ENCODE assay signal across 19 cellular contexts in genomic region chr16:26261621-26262020, GRCh38.
"Had no signal": no experiment of that assay in that cellular context is flagged by ENCODE, and none has a peak within 500 bp of the region (broad histone marks: within the 10 kb centered on the region; RNA-seq: fewer than 3 reads in every experiment).

No MANE protein-coding gene starts in this region.

- DNase-seq: occipital lobe; ovary; posterior cingulate gyrus; psoas muscle; right cardiac atrium; right lobe of liver; sigmoid colon; small intestine; stimulated activated CD4-positive, alpha-beta T cell treated with anti-CD3 and anti-CD28 coated beads, Interleukin-15, amount 100 ng/mL, for 24 hours; stimulated activated CD4-positive, alpha-beta T cell treated with anti-CD3 and anti-CD28 coated beads, Interleukin-2, amount 100 ng/mL, for 24 hours; stimulated activated CD4-positive, alpha-beta T cell treated with anti-CD3 and anti-CD28 coated beads, Interleukin-2, amount 100 ng/mL, for 48 hours; stimulated activated CD4-positive, alpha-beta T cell treated with anti-CD3 and anti-CD28 coated beads, Interleukin-4, amount 100 ng/mL, for 24 hours; stimulated activated naive B cell treated with anti-CD40 and anti-IgM and Interleukin-4, amounts not matched to agents 10 μg/mL and 1 μg/mL and 100 μg/mL, for 72 hours; stimulated activated naive CD4-positive, alpha-beta T cell treated with Interleukin-2 at 50 U/mL for 16 hours; stomach; thyroid gland; trophoblast cell; upper lobe of left lung had no signal

- ATAC-seq: psoas muscle; right cardiac atrium; right lobe of liver; stimulated activated effector memory CD8-positive, alpha-beta T cell treated with anti-CD3 and anti-CD28 coated beads, Interleukin-12 subunit alpha, Interleukin-12 subunit beta, amount 100 ng/mL, for 72 hours; stimulated activated naive B cell treated with anti-CD40 and anti-IgM and Interleukin-4, amounts not matched to agents 10 μg/mL and 1 μg/mL and 100 μg/mL, for 72 hours had no signal
